ENCODE assay signal across 12 cellular contexts in the genomic region with DNA sequence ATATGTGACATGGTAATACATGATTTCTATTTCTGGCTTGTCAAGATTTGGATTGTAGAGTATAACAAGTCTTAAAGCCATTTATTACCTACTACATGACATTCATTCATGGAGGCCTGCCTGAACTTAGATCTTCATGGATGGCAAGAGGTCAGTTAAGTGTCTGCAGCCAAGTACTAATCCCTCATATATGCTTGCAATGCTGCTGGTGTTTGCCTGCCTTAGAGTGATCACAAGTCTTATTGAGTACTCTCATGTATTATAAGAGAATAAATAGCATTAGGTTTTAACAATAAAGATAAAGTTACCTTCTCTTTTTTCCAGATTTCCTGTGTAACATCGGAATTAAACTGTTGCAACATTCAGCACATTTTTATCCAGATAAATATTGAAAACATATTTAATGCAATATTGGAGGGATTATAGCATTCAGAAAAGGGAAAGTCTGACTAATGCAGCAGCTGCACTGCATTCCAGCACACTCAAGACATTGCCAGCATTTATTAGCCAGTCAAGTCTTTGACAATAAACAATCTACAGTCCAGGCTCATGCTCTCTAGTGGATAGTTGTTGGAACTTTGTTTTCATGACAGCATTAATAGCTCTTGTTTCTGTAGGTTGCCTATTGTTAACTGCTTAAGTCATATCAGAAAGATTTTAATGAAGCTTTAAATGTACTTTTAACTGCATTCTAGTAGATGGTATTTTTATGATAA.
A peak's percentile ranks its signal among the peaks of the same experiment; 100 is the strongest.
DNase-seq lines count a peak whose midpoint lies in the region; ATAC-seq and TF ChIP-seq lines count a peak whose summit lies in the region.
"Had no signal": no experiment of that assay in that cellular context is flagged by ENCODE, and none has a peak within 500 bp of the region (broad histone marks: within the 10 kb centered on the region; RNA-seq: fewer than 3 reads in every experiment).

No MANE protein-coding gene starts in this region.

- H3K27ac ChIP-seq in right cardiac atrium (ENCODE audit: low read length) = no peak overlapping the region
- peak overlapping the region; percentile 56 for H3K27ac ChIP-seq in substantia nigra (ENCODE audit: low read depth, low read length, poor library complexity, severe bottlenecking)
- no peak overlapping the region for H3K27ac ChIP-seq in WERI-Rb-1
- no peak overlapping the region for H3K27ac ChIP-seq in body of pancreas
- H3K27ac ChIP-seq: thyroid gland had no signal

- no peaks in the 10 kb centered on the region for H3K9me3 ChIP-seq in right cardiac atrium (ENCODE audit: control insufficient read depth, low read length)
- H3K9me3 ChIP-seq in WERI-Rb-1 (ENCODE audit: severe bottlenecking) = peaks cover 4% of the 10 kb centered on the region
- H3K9me3 ChIP-seq in body of pancreas = no peaks in the 10 kb centered on the region
- H3K9me3 ChIP-seq: thyroid gland had no signal

- peak; percentile 63 to 78 for ATAC-seq in right cardiac atrium
- ATAC-seq in body of pancreas = no peak

- TF ChIP-seq POLR2A in body of pancreas (IDR thresholded peaks at IDR 0.05) = no peak

- DNase-seq in DMS 273 (lab: John Stamatoyannopoulos, UW; ENCODE audit: unreplicated experiment) = peak; percentile 4
- DNase-seq in DMS 273 treated with DMSO at 0.1 percent for 48 hours (lab: John Stamatoyannopoulos, UW) = no peak
- peak; percentile 30 for DNase-seq in brain pericyte (ENCODE audit: low read depth, low spot score)
- peak in 1 of 3 donors; percentile 45 for DNase-seq in right cardiac atrium
- DNase-seq in substantia nigra (lab: John Stamatoyannopoulos, UW) = peak in 18 of 49 donors; percentile 0 to 50 (median 8)
- DNase-seq in NCI-H2081 (lab: John Stamatoyannopoulos, UW) = no peak
- no peak for DNase-seq in WERI-Rb-1
- no peak for DNase-seq in body of pancreas
- DNase-seq: 8988T; naive B cell; stimulated activated CD4-positive, alpha-beta T cell treated with anti-CD3 and anti-CD28 coated beads, Interleukin-4, amount 100 ng/mL, for 1 hour; thyroid gland had no signal

- intact Hi-C loops in right cardiac atrium (cut with DNase I) (no loop called here), body of pancreas (cut with DNase I) (no loop called here)

- no peak overlapping the region for H3K4me3 ChIP-seq in right cardiac atrium (ENCODE audit: low read length)
- H3K4me3 ChIP-seq in WERI-Rb-1 (ENCODE audit: low read depth, low read length) = no peak overlapping the region
- no peak overlapping the region for H3K4me3 ChIP-seq in body of pancreas
- H3K4me3 ChIP-seq: thyroid gland had no signal

- H3K27me3 ChIP-seq in right cardiac atrium (ENCODE audit: control insufficient read depth, insufficient read depth) (no peaks in the 10 kb centered on the region), WERI-Rb-1 (ENCODE audit: insufficient read depth, low read depth, severe bottlenecking) (no peaks in the 10 kb centered on the region), body of pancreas (no peaks in the 10 kb centered on the region)
- H3K27me3 ChIP-seq: thyroid gland had no signal

- TF ChIP-seq CTCF in WERI-Rb-1 (IDR thresholded peaks at IDR 0.05; ENCODE audit: low read depth, low read length) (no peak), body of pancreas (IDR thresholded peaks at IDR 0.05) (no peak)

- no peaks in the 10 kb centered on the region for H3K4me1 ChIP-seq in right cardiac atrium (ENCODE audit: control insufficient read depth, insufficient read depth, low read length)
- H3K4me1 ChIP-seq in body of pancreas = no peaks in the 10 kb centered on the region
- H3K4me1 ChIP-seq: thyroid gland had no signal

- WGBS in right cardiac atrium = 40% methylated on average over 1 of the region's 1 CpG
- WGBS in body of pancreas, 2 donors = 21 to 31% methylated on average over 1 of the region's 1 CpG

- H3K36me3 ChIP-seq in WERI-Rb-1 = no peaks in the 10 kb centered on the region
- no peaks in the 10 kb centered on the region for H3K36me3 ChIP-seq in body of pancreas (replicated peaks in 1 of 2; ENCODE audit: insufficient read depth in 1 of 2, low read depth in 2 of 2)
- H3K36me3 ChIP-seq: thyroid gland had no signal

Comparison
In these comparisons a context has a peak if more than half of its experiments do, and no peak if none do; other contexts are left out.
1. DNase-seq: peak in DMS 273 (single experiment) and brain pericyte (single experiment); none in DMS 273 treated with DMSO at 0.1 percent for 48 hours (single experiment), NCI-H2081 (0 of 2), WERI-Rb-1 (single experiment) and body of pancreas (0 of 4).